In the genomic region with DNA sequence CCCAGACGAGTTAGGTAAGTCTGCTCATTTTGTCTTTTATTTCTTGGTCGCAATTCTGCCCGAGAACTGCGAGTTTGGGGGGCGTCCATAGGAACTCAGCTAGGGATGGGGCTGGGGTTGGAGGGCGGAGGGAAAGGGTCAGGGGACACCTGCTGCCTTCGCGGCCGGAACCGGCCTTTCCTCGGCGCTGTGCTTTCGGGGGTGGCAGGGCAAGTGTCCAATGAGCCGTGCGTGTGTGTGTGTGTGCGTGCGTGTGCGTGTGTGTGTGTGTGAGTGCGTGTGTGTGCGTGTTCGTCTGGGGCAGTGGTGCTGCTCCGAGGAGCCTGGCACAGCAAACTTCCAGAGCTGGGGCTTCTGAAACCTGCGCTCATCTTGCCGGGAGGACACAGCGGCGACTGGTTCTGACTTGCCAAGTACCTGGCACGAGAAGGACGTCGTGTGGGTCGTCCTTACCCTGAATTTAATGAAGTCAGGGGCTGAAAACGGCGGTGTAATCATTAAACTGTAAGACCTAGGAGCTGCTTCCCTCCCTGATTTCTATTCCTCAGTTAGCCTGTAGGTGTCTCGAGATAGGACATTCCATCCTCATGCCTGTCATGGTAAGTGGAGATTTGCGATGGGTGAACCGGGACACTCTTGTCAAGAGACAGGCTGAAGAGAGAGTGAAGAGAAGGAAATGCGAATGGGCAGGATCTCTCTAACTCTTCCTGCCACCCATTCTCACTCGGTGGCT, we compare ENCODE assay signal across 8 cellular contexts. TPM values are rescaled to one million over a fixed set of nuclear protein-coding genes. Genes with fewer than 3 reads are reported as not detected.
DNase-seq lines count a peak whose midpoint lies in the region; ATAC-seq, FAIRE-seq and TF ChIP-seq lines count a peak whose summit lies in the region.

No MANE protein-coding gene starts in this region.

- H3K36me3 ChIP-seq in bronchial epithelial cell (ENCODE audit: control insufficient read depth, insufficient read depth, low read length) = no peaks in the 10 kb centered on the region
- H3K36me3 ChIP-seq in skeletal muscle satellite cell (ENCODE audit: insufficient read depth, low read length) = no peaks in the 10 kb centered on the region

- H3K4me3 Mint-ChIP-seq in activated T-cell treated with anti-CD3 and anti-CD28 coated beads, Interleukin-2, amount 50 U/mL, for 4 hours = peak overlapping the region; percentile 52
- peak overlapping the region; percentile 48 to 71 (median 52) for H3K4me3 Mint-ChIP-seq in immature natural killer cell

- H3K27ac Mint-ChIP-seq in immature natural killer cell = no peak overlapping the region

- TF ChIP-seq CTCF in bronchial epithelial cell (IDR thresholded peaks at IDR 0.05; ENCODE audit: insufficient read depth, low read length, severe bottlenecking) = peak; percentile 52

- peak overlapping the region; percentile 87 for H3K4me2 ChIP-seq in skeletal muscle satellite cell (ENCODE audit: low read length)

- peak overlapping the region; percentile 67 for H3K9ac ChIP-seq in skeletal muscle satellite cell (ENCODE audit: low read depth, low read length)

- peak; percentile 39 to 49 for ATAC-seq in activated T-cell treated with anti-CD3 and anti-CD28 coated beads, Interleukin-2, amount 50 U/mL, for 4 hours
- ATAC-seq in HG03432 (IDR thresholded peaks at IDR 0.05; ENCODE audit: unreplicated experiment) = peak; percentile 54
- no peak for ATAC-seq in GM21447 (IDR thresholded peaks at IDR 0.05; ENCODE audit: unreplicated experiment)

- H3K27me3 ChIP-seq in bronchial epithelial cell (ENCODE audit: control insufficient read depth, insufficient read depth, low read length) = no peaks in the 10 kb centered on the region
- H3K27me3 ChIP-seq in skeletal muscle satellite cell (ENCODE audit: control insufficient read depth, insufficient read depth, low read length) = peaks cover 9% of the 10 kb centered on the region

- DNase-seq in activated T-cell treated with anti-CD3 and anti-CD28 coated beads, Interleukin-2, amount 50 U/mL, for 4 hours = no peak
- DNase-seq in activated T-cell treated with anti-CD3 and anti-CD28 coated beads, Interleukin-2, amount 50 U/mL, for 1 hour = no peak
- peak; percentile 50 for DNase-seq in NCI-H82 treated with DMSO at 0.1 percent for 48 hours (lab: John Stamatoyannopoulos, UW; ENCODE audit: unreplicated experiment)
- DNase-seq in bronchial epithelial cell (ENCODE audit: low read depth) = peak; percentile 77
- DNase-seq in immature natural killer cell = no peak

- H3K36me3 Mint-ChIP-seq in activated T-cell treated with anti-CD3 and anti-CD28 coated beads, Interleukin-2, amount 50 U/mL, for 4 hours (ENCODE audit: insufficient read depth) = no peaks in the 10 kb centered on the region
- no peaks in the 10 kb centered on the region for H3K36me3 Mint-ChIP-seq in immature natural killer cell

- H3K4me1 ChIP-seq in skeletal muscle satellite cell (ENCODE audit: control insufficient read depth, insufficient read depth, low read length) = peaks cover 16% of the 10 kb centered on the region

- no peaks in the 10 kb centered on the region for H3K9me3 ChIP-seq in skeletal muscle satellite cell (replicated peaks; ENCODE audit: low read length)

- FAIRE-seq in bronchial epithelial cell (lab: Jason Lieb, UNC) = peak; percentile 40

- H3K9me3 Mint-ChIP-seq in activated T-cell treated with anti-CD3 and anti-CD28 coated beads, Interleukin-2, amount 50 U/mL, for 4 hours = no peaks in the 10 kb centered on the region
- no peaks in the 10 kb centered on the region for H3K9me3 Mint-ChIP-seq in immature natural killer cell

- peak overlapping the region; percentile 18 for H3K4me3 ChIP-seq in bronchial epithelial cell (ENCODE audit: low read depth, low read length)
- H3K4me3 ChIP-seq in skeletal muscle satellite cell (ENCODE audit: low read length) = peak overlapping the region; percentile 76

- peaks cover 12% of the 10 kb centered on the region for H3K4me1 Mint-ChIP-seq in activated T-cell treated with anti-CD3 and anti-CD28 coated beads, Interleukin-2, amount 50 U/mL, for 4 hours (ENCODE audit: low read depth)
- H3K4me1 Mint-ChIP-seq in immature natural killer cell = peaks cover 12 to 13% of the 10 kb centered on the region in 2 donors

- peaks cover 30% of the 10 kb centered on the region for H3K27me3 Mint-ChIP-seq in activated T-cell treated with anti-CD3 and anti-CD28 coated beads, Interleukin-2, amount 50 U/mL, for 4 hours (ENCODE audit: low read depth)
- peaks cover 8 to 11% (median 11%) of the 10 kb centered on the region in 3 donors for H3K27me3 Mint-ChIP-seq in immature natural killer cell (ENCODE audit: low read depth in 3 of 3)

RNA-seq across cellular contexts. Expression of a gene that starts 27.0 kb away (rescaled TPM):
- under 1 TPM; 0.25 to 0.73 (median 0.69) TPM for total RNA-seq in activated T-cell treated with anti-CD3 and anti-CD28 coated beads, Interleukin-2, amount 50 U/mL, for 4 hours
- 62.1 and 64.8 TPM in 2 replicates for total RNA-seq in bronchial epithelial cell
- 1 to 10 TPM in 1 of 3 donors, under 1 TPM in 1, not detected in 1; 0.14 to 1.7 TPM for polyA plus RNA-seq in immature natural killer cell
- 31.4 and 31.9 TPM in 2 replicates for total RNA-seq in skeletal muscle satellite cell (2012; rRNA removed)

Comparison
In these comparisons a context has a peak if more than half of its experiments do, and no peak if none do; other contexts are left out.
1. DNase-seq: peak in NCI-H82 treated with DMSO at 0.1 percent for 48 hours (single experiment) and bronchial epithelial cell (single experiment); none in activated T-cell treated with anti-CD3 and anti-CD28 coated beads, Interleukin-2, amount 50 U/mL, for 4 hours (single experiment), activated T-cell treated with anti-CD3 and anti-CD28 coated beads, Interleukin-2, amount 50 U/mL, for 1 hour (single experiment) and immature natural killer cell (0 of 3).
2. RNA of a gene that starts 27.0 kb away (total RNA-seq): 62.1 to 64.8 TPM in bronchial epithelial cell; 0.25 to 0.73 TPM in activated T-cell treated with anti-CD3 and anti-CD28 coated beads, Interleukin-2, amount 50 U/mL, for 4 hours; every median in the first group is over 10 times any median in the second.